ENCODE assay signal across 25 cellular contexts in genomic region chr15:73568881-73569280, GRCh38.
"Had no signal": no experiment of that assay in that cellular context is flagged by ENCODE, and none has a peak within 500 bp of the region (broad histone marks: within the 10 kb centered on the region; RNA-seq: fewer than 3 reads in every experiment).

No MANE protein-coding gene starts in this region.

- H3K27ac ChIP-seq: breast epithelium, gastrocnemius medialis, neural progenitor cell, parathyroid adenoma, psoas muscle, tibial nerve had no signal

- H3K36me3 ChIP-seq: breast epithelium, neural progenitor cell had no signal

- ATAC-seq: activated naive CD4-positive, alpha-beta T cell treated with anti-CD3 and anti-CD28 coated beads, Interleukin-2, amount 50 U/mL, for 72 hours; gastrocnemius medialis; left colon; naive thymus-derived CD8-positive, alpha-beta T cell; psoas muscle; T-cell had no signal

- H3K27me3 ChIP-seq: breast epithelium, gastrocnemius medialis, neural progenitor cell, tibial nerve had no signal

- H3K9me3 ChIP-seq: breast epithelium, gastrocnemius medialis, psoas muscle, tibial nerve had no signal

- H3K4me1 ChIP-seq: breast epithelium, neural progenitor cell, parathyroid adenoma, psoas muscle had no signal

- H3K4me3 ChIP-seq: breast epithelium, gastrocnemius medialis, neural progenitor cell, psoas muscle, tibial nerve had no signal

- DNase-seq: activated CD4-positive, alpha-beta T cell treated with anti-CD3 and anti-CD28 coated beads for 4 hours; activated CD4-positive, alpha-beta T cell treated with anti-CD3 and anti-CD28 coated beads, Interleukin-2, amount 50 U/mL, for 4 hours; activated CD4-positive, CD25-positive, alpha-beta regulatory T cell; activated CD8-positive, alpha-beta memory T cell treated with anti-CD3 and anti-CD28 coated beads, Interleukin-2, amount 50 U/mL, for 4 hours; activated T-cell treated with anti-CD3 and anti-CD28 coated beads, Interleukin-2, amount 50 U/mL, for 1 hour; effector CD8-positive, alpha-beta T cell; gastrocnemius medialis; head of caudate nucleus; hippocampal formation; immature natural killer cell; kidney; left colon; mammary epithelial cell; naive thymus-derived CD8-positive, alpha-beta T cell; occipital lobe; psoas muscle; stimulated activated CD4-positive, alpha-beta T cell treated with anti-CD3 and anti-CD28 coated beads, Interleukin-15, amount 100 ng/mL, for 24 hours; stimulated activated CD4-positive, alpha-beta T cell treated with anti-CD3 and anti-CD28 coated beads, Interleukin-2, amount 100 ng/mL, for 24 hours; stimulated activated naive CD4-positive, alpha-beta T cell; T-cell had no signal
